In the genomic region with DNA sequence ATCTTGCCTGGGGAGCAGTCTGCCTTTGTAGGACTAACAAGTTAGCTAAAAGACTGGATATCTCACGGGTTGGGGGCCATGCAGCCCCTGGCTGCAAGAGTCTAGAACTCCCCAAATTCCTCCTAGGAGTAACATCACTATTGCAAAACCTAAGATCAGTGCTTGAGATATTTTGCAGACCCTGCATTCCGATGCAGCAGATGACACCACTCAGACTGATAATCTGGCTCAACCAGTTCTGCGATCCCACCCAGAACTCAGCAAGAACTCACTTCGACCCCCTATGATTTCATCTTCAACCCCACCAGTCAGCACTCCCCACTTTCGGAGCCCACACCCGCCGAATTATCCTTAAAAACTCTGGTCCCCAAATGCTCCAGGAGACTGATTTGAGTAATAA, we compare ENCODE assay signal across 1 cellular context.
TF ChIP-seq lines count a peak whose summit lies in the region.

No MANE protein-coding gene starts in this region.

TF ChIP-seq in H1, 55 proteins besides CTCF, POLR2A, EP300 and RAD21:
- TF ChIP-seq SP1 (IDR thresholded peaks at IDR 0.05; ENCODE audit: low read depth, low read length) (0 out of 2 replicates have a peak, but pooled peaks have one; percentile 13), HDAC2 (IDR thresholded peaks at IDR 0.05; ENCODE audit: borderline replicate concordance in 1 of 2, low read depth in 2 of 2, low read length in 2 of 2) (no peak)
